9 cellular contexts compared by ENCODE assay signal in genomic region chr15:95025924-95026728, GRCh38.
DNase-seq lines count a peak whose midpoint lies in the region; ATAC-seq and TF ChIP-seq lines count a peak whose summit lies in the region.
"Had no signal": no experiment of that assay in that cellular context is flagged by ENCODE, and none has a peak within 500 bp of the region (broad histone marks: within the 10 kb centered on the region; RNA-seq: fewer than 3 reads in every experiment).

No MANE protein-coding gene starts in this region.

- DNase-seq in activated naive CD4-positive, alpha-beta T cell treated with anti-CD3 and anti-CD28 coated beads for 36 hours, result peak; percentile 43
- no peak for DNase-seq in activated naive CD4-positive, alpha-beta T cell treated with Interleukin-2 at 50 U/mL for 16 hours
- DNase-seq in MG63 (peak; percentile 42), body of pancreas (peak in 3 of 4 donors; percentile 18 to 36 (median 19)), lung (ENCODE audit: low spot score) (peak; percentile 36), DMS79 treated with DMSO at 0.1 percent for 48 hours (lab: John Stamatoyannopoulos, UW) (no peak)

- CTCF ChIA-PET in activated naive CD4-positive, alpha-beta T cell treated with anti-CD3 and anti-CD28 coated beads for 36 hours (lab: Charles Lee), result interaction anchor here (1.3 kb wide), 1 partner anchor 32 kb away, joined by 3 read pairs; no protein-coding TSS in a partner anchor

- no peaks in the 10 kb centered on the region for H3K36me3 Mint-ChIP-seq in activated naive CD4-positive, alpha-beta T cell treated with anti-CD3 and anti-CD28 coated beads for 36 hours (ENCODE audit: low read depth)

- peaks cover 6% of the 10 kb centered on the region for H3K27me3 Mint-ChIP-seq in activated naive CD4-positive, alpha-beta T cell treated with anti-CD3 and anti-CD28 coated beads for 36 hours (ENCODE audit: low read depth)
- H3K27me3 Mint-ChIP-seq: dendritic cell treated with granulocyte-macrophage colony-stimulating factor and Interleukin-4, amounts not matched to agents 40 ng/mL and 50 ng/mL, for 4 days had no signal

- H3K9me3 Mint-ChIP-seq in activated naive CD4-positive, alpha-beta T cell treated with anti-CD3 and anti-CD28 coated beads for 36 hours, result peaks cover 6% of the 10 kb centered on the region
- H3K9me3 Mint-ChIP-seq: dendritic cell treated with granulocyte-macrophage colony-stimulating factor and Interleukin-4, amounts not matched to agents 40 ng/mL and 50 ng/mL, for 4 days had no signal

- intact Hi-C loops in activated naive CD4-positive, alpha-beta T cell treated with anti-CD3 and anti-CD28 coated beads for 36 hours (cut with micrococcal nuclease), result loop anchor here (10.0 kb wide), 1 partner anchor 441 kb away; no protein-coding TSS in a partner anchor
- intact Hi-C loops in body of pancreas (cut with DNase I), result no loop called here

- no peaks in the 10 kb centered on the region for H3K4me1 ChIP-seq in body of pancreas
- H3K4me1 ChIP-seq in lung (ENCODE audit: control insufficient read depth in 2 of 2, insufficient read depth in 2 of 2, low read length in 2 of 2), result no peaks in the 10 kb centered on the region

- H3K36me3 ChIP-seq in MG63 (no peaks in the 10 kb centered on the region), body of pancreas (replicated peaks in 1 of 2; ENCODE audit: insufficient read depth in 1 of 2, low read depth in 2 of 2) (no peaks in the 10 kb centered on the region), lung (ENCODE audit: control insufficient read depth in 2 of 2, insufficient read depth in 2 of 2, low read length in 2 of 2) (no peaks in the 10 kb centered on the region)

- H3K4me1 Mint-ChIP-seq in activated naive CD4-positive, alpha-beta T cell treated with anti-CD3 and anti-CD28 coated beads for 36 hours (ENCODE audit: low read depth), result no peaks in the 10 kb centered on the region

- H3K27ac ChIP-seq in body of pancreas (no peak overlapping the region), lung (ENCODE audit: low read depth in 1 of 2, low read length in 1 of 2) (no peak overlapping the region)

- H3K27ac Mint-ChIP-seq in activated naive CD4-positive, alpha-beta T cell treated with anti-CD3 and anti-CD28 coated beads for 36 hours, result no peak overlapping the region
- H3K27ac Mint-ChIP-seq: dendritic cell treated with granulocyte-macrophage colony-stimulating factor and Interleukin-4, amounts not matched to agents 40 ng/mL and 50 ng/mL, for 4 days had no signal

- no peak overlapping the region for H3K4me3 Mint-ChIP-seq in activated naive CD4-positive, alpha-beta T cell treated with anti-CD3 and anti-CD28 coated beads for 36 hours
- H3K4me3 Mint-ChIP-seq: dendritic cell treated with granulocyte-macrophage colony-stimulating factor and Interleukin-4, amounts not matched to agents 40 ng/mL and 50 ng/mL, for 4 days had no signal

- no peak for ATAC-seq in body of pancreas
- ATAC-seq in lung (ENCODE audit: insufficient read depth, low FRiP score), result no peak
- no peak for ATAC-seq in GM18858 (IDR thresholded peaks at IDR 0.05; ENCODE audit: unreplicated experiment)
- no peak for ATAC-seq in GM19395 (IDR thresholded peaks at IDR 0.05; ENCODE audit: unreplicated experiment)

- TF ChIP-seq CTCF in body of pancreas (IDR thresholded peaks at IDR 0.05) (peak in 4 of 7 experiments; percentile 7 to 31 (median 12)), lung (IDR thresholded peaks at IDR 0.05; ENCODE audit: control extremely low read depth, extremely low read depth) (peak; percentile 10)

- H3K9me3 ChIP-seq in MG63, result peaks cover 9% of the 10 kb centered on the region
- H3K9me3 ChIP-seq in body of pancreas, result no peaks in the 10 kb centered on the region
- peaks cover 0 to 4% of the 10 kb centered on the region in 2 donors for H3K9me3 ChIP-seq in lung (ENCODE audit: control insufficient read depth in 2 of 2, insufficient read depth in 1 of 2, low read length in 1 of 2)

- H3K4me3 ChIP-seq in MG63 (no peak overlapping the region), body of pancreas (no peak overlapping the region), lung (no peak overlapping the region)

- 74 to 83% methylated on average over 5 of the region's 5 CpGs for WGBS in body of pancreas, 2 donors
- 90 to 94% methylated on average over 5 of the region's 5 CpGs for WGBS in lung, 2 donors

- no peak for TF ChIP-seq POLR2A in body of pancreas (IDR thresholded peaks at IDR 0.05)

- H3K27me3 ChIP-seq in MG63 (no peaks in the 10 kb centered on the region), body of pancreas (no peaks in the 10 kb centered on the region), lung (ENCODE audit: control insufficient read depth, insufficient read depth) (no peaks in the 10 kb centered on the region)

Comparison
In these comparisons a context has a peak if more than half of its experiments do, and no peak if none do; other contexts are left out.
1. DNase-seq: peak in activated naive CD4-positive, alpha-beta T cell treated with anti-CD3 and anti-CD28 coated beads for 36 hours (single experiment), MG63 (single experiment), body of pancreas (3 of 4) and lung (single experiment); none in activated naive CD4-positive, alpha-beta T cell treated with Interleukin-2 at 50 U/mL for 16 hours (single experiment) and DMS79 treated with DMSO at 0.1 percent for 48 hours (single experiment).